ENCODE assay signal across 9 cellular contexts in the genomic region with DNA sequence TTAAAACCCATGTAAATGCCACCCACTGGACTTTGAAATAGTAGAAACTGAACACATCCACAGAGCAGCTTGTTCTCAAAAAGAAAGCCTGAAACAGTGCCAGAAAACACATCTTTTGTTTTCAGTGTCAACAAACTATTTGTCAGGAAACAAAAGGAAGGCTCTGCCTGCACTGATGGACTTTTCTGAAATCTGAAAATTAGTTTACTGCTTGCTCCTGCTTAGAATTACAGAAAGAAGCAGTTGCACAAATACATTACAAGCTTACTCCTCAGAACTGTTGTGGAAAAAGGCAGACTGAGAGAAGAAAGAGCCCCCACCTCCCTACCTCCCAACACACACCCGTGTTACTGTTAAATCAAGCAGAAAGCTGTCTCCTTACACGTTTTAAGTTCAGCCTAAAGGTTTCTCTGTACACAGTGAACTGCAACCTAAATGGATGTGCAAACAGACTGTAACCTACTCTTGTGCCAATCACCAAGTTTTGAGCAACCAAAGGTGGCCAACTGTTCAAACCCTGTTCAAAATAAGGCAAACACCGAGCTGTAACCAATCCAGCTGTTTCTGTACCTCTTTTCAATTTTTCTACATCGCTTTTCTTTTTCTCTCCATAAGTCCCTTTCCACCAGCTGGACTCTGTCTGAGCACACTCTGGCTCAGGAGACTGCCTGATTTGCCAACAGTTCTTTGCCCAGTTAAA. TPM values are rescaled to one million over a fixed set of nuclear protein-coding genes. Genes with fewer than 3 reads are reported as not detected.
DNase-seq lines count a peak whose midpoint lies in the region; ATAC-seq, FAIRE-seq and TF ChIP-seq lines count a peak whose summit lies in the region.
"Had no signal": no experiment of that assay in that cellular context is flagged by ENCODE, and none has a peak within 500 bp of the region (broad histone marks: within the 10 kb centered on the region; RNA-seq: fewer than 3 reads in every experiment).

No MANE protein-coding gene starts in this region.

- H4K8ac ChIP-seq in neuronal stem cell (ENCODE audit: low read depth, low read length), result no peak overlapping the region

- H3K4me1 ChIP-seq in pancreas (peaks cover 15 to 59% (median 45%) of the 10 kb centered on the region in 3 donors), neuronal stem cell (ENCODE audit: control insufficient read depth in 2 of 2, insufficient read depth in 1 of 2, low read depth in 1 of 2, low read length in 2 of 2) (no peaks in the 10 kb centered on the region)

- H2AK5ac ChIP-seq in neuronal stem cell (ENCODE audit: low read depth, low read length), result no peak overlapping the region

- H2BK120ac ChIP-seq in neuronal stem cell (ENCODE audit: low read depth, low read length), result no peak overlapping the region

- H3K4me3 ChIP-seq in dorsolateral prefrontal cortex (peak overlapping the region in 35 of 59 donors; percentile 4 to 58 (median 25)), pancreas (no peak overlapping the region), neuronal stem cell (ENCODE audit: low read length in 2 of 2) (no peak overlapping the region)
- H3K4me3 ChIP-seq: lower lobe of right lung had no signal

- H3K18ac ChIP-seq in neuronal stem cell (ENCODE audit: low read length), result no peak overlapping the region

- H3K36me3 ChIP-seq in pancreas (no peaks in the 10 kb centered on the region), neuronal stem cell (replicated peaks in 1 of 2; ENCODE audit: control insufficient read depth in 2 of 2, insufficient read depth in 2 of 2, low read length in 2 of 2) (no peaks in the 10 kb centered on the region)
- H3K36me3 ChIP-seq: lower lobe of right lung had no signal

- DNase-seq in dorsolateral prefrontal cortex (no peak), pancreas (no peak), GM19238 (ENCODE audit: insufficient read length, low spot score) (no peak), ecto neural progenitor cell (ENCODE audit: low spot score) (no peak), RWPE1 (ENCODE audit: low spot score) (no peak), neuronal stem cell (ENCODE audit: low spot score) (no peak)
- DNase-seq: lower lobe of right lung had no signal

- intact Hi-C loops in dorsolateral prefrontal cortex (cut with DNase I) (no loop called here), pancreas (cut with DNase I) (loop anchor here in 1 of 3 donors (10.0 kb wide), 1 partner anchor 68 kb away; no protein-coding TSS in a partner anchor)

- peak; percentile 53 for ATAC-seq in GM18867 (IDR thresholded peaks at IDR 0.05; ENCODE audit: unreplicated experiment)
- peak; percentile 23 for ATAC-seq in HG03520 (IDR thresholded peaks at IDR 0.05; ENCODE audit: unreplicated experiment)
- ATAC-seq in pancreas, result peak; percentile 35 to 63 (median 49)

- H3K27ac ChIP-seq in dorsolateral prefrontal cortex, result peak overlapping the region; percentile 19 to 97 (median 90)
- H3K27ac ChIP-seq in pancreas, result peak overlapping the region in 2 of 4 donors; percentile 17 to 27
- no peak overlapping the region for H3K27ac ChIP-seq in RWPE1
- no peak overlapping the region for H3K27ac ChIP-seq in neuronal stem cell (replicated peaks; ENCODE audit: low read length)

- CTCF ChIA-PET in RWPE1 (lab: Yijun Ruan, JAX), result no interaction called here

- H2BK15ac ChIP-seq in neuronal stem cell (ENCODE audit: low read length), result no peak overlapping the region

- H3K23ac ChIP-seq in neuronal stem cell (ENCODE audit: low read depth, low read length, poor library complexity), result no peak overlapping the region

- H3K9ac ChIP-seq in neuronal stem cell (ENCODE audit: low read depth, low read length, poor library complexity), result no peak overlapping the region

- H3K79me1 ChIP-seq in neuronal stem cell (ENCODE audit: low read depth, low read length), result no peaks in the 10 kb centered on the region

- H3K27me3 ChIP-seq in dorsolateral prefrontal cortex (no peaks in the 10 kb centered on the region), pancreas (no peaks in the 10 kb centered on the region), neuronal stem cell (ENCODE audit: control insufficient read depth in 3 of 3, insufficient read depth in 3 of 3, low read depth in 1 of 3, low read length in 3 of 3) (no peaks in the 10 kb centered on the region)

- H4K91ac ChIP-seq in neuronal stem cell (ENCODE audit: low read depth, low read length, poor library complexity), result no peak overlapping the region

- no peaks in the 10 kb centered on the region for H3K9me3 ChIP-seq in pancreas
- no peaks in the 10 kb centered on the region for H3K9me3 ChIP-seq in neuronal stem cell (replicated peaks in 1 of 2; ENCODE audit: control insufficient read depth in 2 of 2, insufficient read depth in 1 of 2, low read depth in 1 of 2, low read length in 2 of 2)
- H3K9me3 ChIP-seq: lower lobe of right lung had no signal

- TF ChIP-seq CTCF in dorsolateral prefrontal cortex (IDR thresholded peaks at IDR 0.05 in 54 of 56, conservative IDR thresholded peaks at IDR 0.05 in 2 of 56; ENCODE audit: low read depth in 1 of 56, partially characterized antibody in 56 of 56), result no peak
- TF ChIP-seq CTCF in pancreas (IDR thresholded peaks at IDR 0.05), result no peak
- TF ChIP-seq CTCF in RWPE1 (conservative IDR thresholded peaks at IDR 0.05; ENCODE audit: low read depth), result no peak

- POLR2A ChIA-PET in RWPE1 (lab: Yijun Ruan, JAX; ENCODE audit: low non-redundant PET), result no interaction called here

- H2AFZ ChIP-seq in neuronal stem cell (ENCODE audit: low read length), result no peak overlapping the region

- no peak overlapping the region for H2BK12ac ChIP-seq in neuronal stem cell (ENCODE audit: low read length)

- no peak overlapping the region for H3K14ac ChIP-seq in neuronal stem cell (ENCODE audit: low read length)

- 15 to 19% methylated on average over 4 of the region's 4 CpGs for WGBS in pancreas, 2 donors
- WGBS in neuronal stem cell (ENCODE audit: extremely low coverage in 2 of 2, insufficient read length in 2 of 2, insufficient replicate concordance in 1 of 2), 2 donors, result no CpG with 5 or more reads among the region's 4 CpGs

- H3K4me2 ChIP-seq in neuronal stem cell (ENCODE audit: insufficient read depth, low read length, poor library complexity, severe bottlenecking), result no peak overlapping the region

- no peak overlapping the region for H3K4ac ChIP-seq in neuronal stem cell (ENCODE audit: low read length)

- no peak for FAIRE-seq in pancreas (lab: Jason Lieb, UNC)

- no peak overlapping the region for H2BK5ac ChIP-seq in neuronal stem cell (ENCODE audit: low read length)

RNA-seq across cellular contexts. Expression of gene FRK, which starts 43.7 kb away (rescaled TPM):
- total RNA-seq in dorsolateral prefrontal cortex (1 to 10 TPM in 102 of 120 experiments, under 1 TPM in 18; 0.63 to 3.4 (median 1.4) TPM), pancreas (10 to 100 TPM in 1 of 6 donors, 1 to 10 TPM in 5; 3.9 to 11.6 (median 5.2) TPM)
- polyA plus RNA-seq in pancreas, result 1 to 10 TPM in 1 of 2 donors, under 1 TPM in 1; 0.72 to 1.6 TPM
- 0.04 TPM for polyA plus RNA-seq in neuronal stem cell (2013, experiment 1 of 2)
- 0.03 TPM for polyA plus RNA-seq in neuronal stem cell (2013, experiment 2 of 2)

Comparison
In these comparisons a context has a peak if more than half of its experiments do, and no peak if none do; other contexts are left out.
1. H3K27ac ChIP-seq: peak in dorsolateral prefrontal cortex (59 of 59); none in RWPE1 (single experiment) and neuronal stem cell (single experiment).
2. H3K4me3 ChIP-seq: peak in dorsolateral prefrontal cortex (35 of 59); none in pancreas (0 of 4) and neuronal stem cell (0 of 2).
3. Peak in every context shown above with its lines, with median percentiles within 50 percentile points of each other: ATAC-seq.